25 cellular contexts compared by ENCODE assay signal in the genomic region with DNA sequence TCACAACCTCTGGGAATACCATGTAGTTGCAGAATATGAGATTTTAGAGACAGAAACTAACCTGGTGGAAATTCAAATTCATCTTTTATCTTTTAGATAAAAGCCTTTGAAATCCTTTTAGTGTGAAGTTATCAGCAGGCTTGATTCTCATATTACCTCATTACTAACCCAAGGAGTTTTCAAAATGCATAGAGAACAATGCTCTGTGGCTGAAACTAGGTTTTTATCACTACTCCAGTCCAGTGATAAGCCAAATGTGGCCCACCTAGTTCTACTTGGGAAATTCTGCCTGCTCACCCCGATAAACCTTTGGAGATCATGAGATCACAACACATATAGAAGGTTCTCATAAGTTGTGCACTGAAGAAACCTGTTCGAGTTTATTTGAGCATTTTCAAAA.
"Had no signal": no experiment of that assay in that cellular context is flagged by ENCODE, and none has a peak within 500 bp of the region (broad histone marks: within the 10 kb centered on the region; RNA-seq: fewer than 3 reads in every experiment).

No MANE protein-coding gene starts in this region.

- H3K36me3 ChIP-seq: adrenal gland, brain microvascular endothelial cell, heart right ventricle, left ventricle myocardium inferior, right atrium auricular region had no signal

- ATAC-seq: activated naive CD4-positive, alpha-beta T cell treated with anti-CD3 and anti-CD28 coated beads, Interleukin-2, amount 50 U/mL, for 72 hours; activated T-cell treated with anti-CD3 and anti-CD28 coated beads, Interleukin-2, amount 50 U/mL, for 72 hours; effector memory CD8-positive, alpha-beta T cell; heart right ventricle; naive thymus-derived CD4-positive, alpha-beta T cell had no signal

- H3K79me2 ChIP-seq: parathyroid adenoma had no signal

- H3K4me3 Mint-ChIP-seq: activated T-cell treated with anti-CD3 and anti-CD28 coated beads, Interleukin-2, amount 50 U/mL, for 72 hours; effector memory CD8-positive, alpha-beta T cell; naive thymus-derived CD4-positive, alpha-beta T cell; neural crest cell had no signal

- H3K9ac ChIP-seq: parathyroid adenoma had no signal

- H3K27ac ChIP-seq: adrenal gland, brain microvascular endothelial cell, heart right ventricle, left ventricle myocardium inferior, parathyroid adenoma, right atrium auricular region, tibial nerve had no signal

- H3K27ac Mint-ChIP-seq: activated naive CD4-positive, alpha-beta T cell treated with anti-CD3 and anti-CD28 coated beads, Interleukin-2, amount 50 U/mL, for 72 hours; activated T-cell treated with anti-CD3 and anti-CD28 coated beads, Interleukin-2, amount 50 U/mL, for 72 hours; effector memory CD8-positive, alpha-beta T cell; naive thymus-derived CD4-positive, alpha-beta T cell had no signal

- H3K4me1 ChIP-seq: adrenal gland, heart right ventricle, left ventricle myocardium inferior, right atrium auricular region, tibial nerve had no signal

- DNase-seq: activated CD4-positive, alpha-beta T cell treated with anti-CD3 and anti-CD28 coated beads for 4 hours; activated CD4-positive, alpha-beta T cell treated with anti-CD3 and anti-CD28 coated beads, Interleukin-2, amount 50 U/mL, for 4 hours; activated naive CD4-positive, alpha-beta T cell; activated T-cell treated with anti-CD3 and anti-CD28 coated beads for 4 hours; activated T-cell treated with anti-CD3 and anti-CD28 coated beads, Interleukin-2, amount 50 U/mL, for 72 hours; adrenal gland; brain microvascular endothelial cell; caudate nucleus; cortex of kidney; effector memory CD8-positive, alpha-beta T cell; heart right ventricle; left ventricle myocardium inferior; midbrain; naive thymus-derived CD4-positive, alpha-beta T cell; nucleus accumbens; stimulated activated CD4-positive, alpha-beta T cell treated with anti-CD3 and anti-CD28 coated beads, Interleukin-15, amount 100 ng/mL, for 24 hours; stimulated activated CD4-positive, alpha-beta T cell treated with anti-CD3 and anti-CD28 coated beads, Interleukin-2, amount 100 ng/mL, for 24 hours; stimulated activated naive CD4-positive, alpha-beta T cell treated with Interleukin-2 at 50 U/mL for 16 hours; T-helper 1 cell had no signal

- H3K27me3 Mint-ChIP-seq: effector memory CD8-positive, alpha-beta T cell had no signal

- H3K27me3 ChIP-seq: adrenal gland, brain microvascular endothelial cell, heart right ventricle, right atrium auricular region, tibial nerve had no signal

- H3K4me1 Mint-ChIP-seq: naive thymus-derived CD4-positive, alpha-beta T cell; neural crest cell had no signal

- H3K4me3 ChIP-seq: adrenal gland, heart right ventricle, left ventricle myocardium inferior, lung, right atrium auricular region, tibial nerve had no signal

- H2AFZ ChIP-seq: parathyroid adenoma had no signal

- H3K36me3 Mint-ChIP-seq: naive thymus-derived CD4-positive, alpha-beta T cell had no signal
